Comparison of ENCODE assay signal across 8 cellular contexts in the genomic region with DNA sequence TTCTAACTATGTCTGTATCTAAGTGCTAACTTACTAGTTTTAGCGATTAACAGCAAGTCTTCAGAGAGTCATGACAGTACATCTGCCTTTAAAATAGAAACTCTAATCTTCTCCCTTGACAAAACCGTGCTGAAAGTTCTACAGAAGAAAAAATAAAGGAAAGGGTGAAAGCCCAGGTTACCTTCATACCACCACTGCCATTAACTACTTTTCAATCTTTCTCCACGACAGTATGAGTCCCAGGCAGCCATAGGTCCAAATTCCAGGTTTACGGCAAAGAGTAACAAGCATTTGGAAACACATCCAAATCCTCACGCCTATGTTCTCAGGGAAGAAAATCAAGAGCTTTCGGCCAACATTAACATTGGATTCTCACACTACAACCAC. TPM values are rescaled to one million over a fixed set of nuclear protein-coding genes. Genes with fewer than 3 reads are reported as not detected.
DNase-seq lines count a peak whose midpoint lies in the region; ATAC-seq and TF ChIP-seq lines count a peak whose summit lies in the region.

No MANE protein-coding gene starts in this region.

- no peaks in the 10 kb centered on the region for H3K9me3 Mint-ChIP-seq in mesothelial cell of epicardium

- no peaks in the 10 kb centered on the region for H3K36me3 Mint-ChIP-seq in mesothelial cell of epicardium

- intact Hi-C loops in body of pancreas (cut with DNase I), result no loop called here

- WGBS in body of pancreas, 2 donors, result 0% methylated on average over 6 of the region's 6 CpGs

- DNase-seq in A172 (ENCODE audit: low spot score), result peak; percentile 1
- no peak for DNase-seq in HFF-Myc (ENCODE audit: extremely low read depth, low read depth)
- no peak for DNase-seq in body of pancreas
- DNase-seq in mesothelial cell of epicardium (ENCODE audit: low spot score in 2 of 2, unreplicated experiment in 2 of 2), result no peak
- no peak for DNase-seq in KG1 (lab: John Stamatoyannopoulos, UW)

- H3K4me1 ChIP-seq in body of pancreas, result peaks cover 9% of the 10 kb centered on the region

- no peaks in the 10 kb centered on the region for H3K27me3 ChIP-seq in body of pancreas

- TF ChIP-seq CTCF in HFF-Myc (IDR thresholded peaks at IDR 0.05; ENCODE audit: low read depth, low read length, missing control alignments) (no peak), body of pancreas (IDR thresholded peaks at IDR 0.05) (no peak), mesothelial cell of epicardium (IDR thresholded peaks at IDR 0.05; ENCODE audit: unreplicated experiment) (no peak)

- H3K36me3 ChIP-seq in body of pancreas (replicated peaks in 1 of 2; ENCODE audit: insufficient read depth in 1 of 2, low read depth in 2 of 2), result no peaks in the 10 kb centered on the region

- H3K4me1 Mint-ChIP-seq in mesothelial cell of epicardium, result peaks cover 12% of the 10 kb centered on the region

- TF ChIP-seq POLR2A in body of pancreas (IDR thresholded peaks at IDR 0.05), result no peak

- H3K27ac ChIP-seq in body of pancreas, result peak overlapping the region; percentile 71 to 91 (median 86)

- peak overlapping the region; percentile 86 for H3K4me3 Mint-ChIP-seq in mesothelial cell of epicardium

- no peaks in the 10 kb centered on the region for H3K9me3 ChIP-seq in body of pancreas

- H3K4me3 ChIP-seq in HFF-Myc (replicated peaks; ENCODE audit: low read depth, low read length) (peak overlapping the region; percentile 72), body of pancreas (peak overlapping the region; percentile 12 to 52)

- ATAC-seq in body of pancreas, result peak; percentile 8
- ATAC-seq in GM19467 (IDR thresholded peaks at IDR 0.05; ENCODE audit: unreplicated experiment), result no peak
- no peak for ATAC-seq in HG02610 (IDR thresholded peaks at IDR 0.05; ENCODE audit: unreplicated experiment)
- ATAC-seq in GM18907 (IDR thresholded peaks at IDR 0.05; ENCODE audit: unreplicated experiment), result no peak

- H3K27me3 Mint-ChIP-seq in mesothelial cell of epicardium (ENCODE audit: low read depth), result no peaks in the 10 kb centered on the region

- peak overlapping the region; percentile 96 for H3K27ac Mint-ChIP-seq in mesothelial cell of epicardium

RNA-seq across cellular contexts. Expression of a gene that starts 12.4 kb away (rescaled TPM):
- total RNA-seq in A172 (2014; rRNA removed; shearing (Covaris generic)), result not detected in 2 replicates
- total RNA-seq in body of pancreas, result not detected
- not detected in 3 replicates for total RNA-seq in mesothelial cell of epicardium
